ENCODE assay signal across 11 cellular contexts in genomic region chr5:132677191-132677590, GRCh38. TPM values are rescaled to one million over a fixed set of nuclear protein-coding genes. Genes with fewer than 3 reads are reported as not detected.
DNase-seq lines count a peak whose midpoint lies in the region; ATAC-seq, FAIRE-seq and TF ChIP-seq lines count a peak whose summit lies in the region.
"Had no signal": no experiment of that assay in that cellular context is flagged by ENCODE, and none has a peak within 500 bp of the region (broad histone marks: within the 10 kb centered on the region; RNA-seq: fewer than 3 reads in every experiment).

No MANE protein-coding gene starts in this region.

- TF ChIP-seq CTCF in gastroesophageal sphincter (IDR thresholded peaks at IDR 0.05), result peak in 3 of 4 experiments; percentile 10 to 36 (median 11)

- H3K4me3 ChIP-seq in gastroesophageal sphincter, result no peak overlapping the region
- H3K4me3 ChIP-seq in small intestine (ENCODE audit: low read depth in 1 of 2, low read length in 2 of 2), result no peak overlapping the region
- H3K4me3 ChIP-seq: GM12878, SK-N-MC had no signal

- 28 to 56% methylated on average over 5 to 6 of the region's 7 CpGs for WGBS in gastroesophageal sphincter (ENCODE audit: low coverage in 1 of 2), 2 donors
- 15 to 41% (median 31%) methylated on average over 7 of the region's 7 CpGs for whole genome bisulfite sequencing in small intestine, 3 donors

- DNase-seq in GOT3 (lab: John Stamatoyannopoulos, UW) (peak; percentile 46), SW 1271 (lab: John Stamatoyannopoulos, UW) (peak; percentile 93 to 94), small intestine (peak; percentile 90), T-helper 1 cell (no peak), NCI-H2196 (lab: John Stamatoyannopoulos, UW; ENCODE audit: unreplicated experiment) (no peak), NCI-H2196 treated with DMSO at 0.1 percent for 48 hours (lab: John Stamatoyannopoulos, UW; ENCODE audit: unreplicated experiment) (no peak)
- DNase-seq in stimulated activated naive B cell treated with anti-CD40 and anti-IgM and Interleukin-4, amounts not matched to agents 10 μg/mL and 1 μg/mL and 100 μg/mL, for 72 hours, result no peak
- DNase-seq: stimulated activated naive CD4-positive, alpha-beta T cell treated with Interleukin-2 at 50 U/mL for 16 hours had no signal

- no peak overlapping the region for H3K4me3 Mint-ChIP-seq in stimulated activated naive B cell treated with anti-CD40 and anti-IgM and Interleukin-4, amounts not matched to agents 10 μg/mL and 1 μg/mL and 100 μg/mL, for 72 hours

- no peak overlapping the region for H3K27ac Mint-ChIP-seq in stimulated activated naive B cell treated with anti-CD40 and anti-IgM and Interleukin-4, amounts not matched to agents 10 μg/mL and 1 μg/mL and 100 μg/mL, for 72 hours

- no peak for FAIRE-seq in small intestine (lab: Jason Lieb, UNC)
- FAIRE-seq: GM12878 had no signal

- H3K9me3 Mint-ChIP-seq in stimulated activated naive B cell treated with anti-CD40 and anti-IgM and Interleukin-4, amounts not matched to agents 10 μg/mL and 1 μg/mL and 100 μg/mL, for 72 hours, result no peaks in the 10 kb centered on the region

- no peaks in the 10 kb centered on the region for H3K9me3 ChIP-seq in gastroesophageal sphincter
- no peaks in the 10 kb centered on the region for H3K9me3 ChIP-seq in small intestine (ENCODE audit: control insufficient read depth, low read depth)

- H3K36me3 ChIP-seq in gastroesophageal sphincter (no peaks in the 10 kb centered on the region), small intestine (ENCODE audit: control insufficient read depth in 2 of 2, insufficient read depth in 2 of 2, low read length in 2 of 2) (no peaks in the 10 kb centered on the region)

- peaks cover 0 to 6% of the 10 kb centered on the region in 2 donors for H3K27me3 Mint-ChIP-seq in stimulated activated naive B cell treated with anti-CD40 and anti-IgM and Interleukin-4, amounts not matched to agents 10 μg/mL and 1 μg/mL and 100 μg/mL, for 72 hours

- no peak for TF ChIP-seq POLR2A in gastroesophageal sphincter (IDR thresholded peaks at IDR 0.05)

- peaks cover 27 to 43% of the 10 kb centered on the region in 2 donors for H3K4me1 Mint-ChIP-seq in stimulated activated naive B cell treated with anti-CD40 and anti-IgM and Interleukin-4, amounts not matched to agents 10 μg/mL and 1 μg/mL and 100 μg/mL, for 72 hours

- ATAC-seq in gastroesophageal sphincter, result peak; percentile 86
- no peak for ATAC-seq in stimulated activated naive B cell treated with anti-CD40 and anti-IgM and Interleukin-4, amounts not matched to agents 10 μg/mL and 1 μg/mL and 100 μg/mL, for 72 hours (replicated peaks)
- ATAC-seq: GM12878 had no signal

- no peak for TF ChIP-seq EP300 in gastroesophageal sphincter (IDR thresholded peaks at IDR 0.05)

- peak overlapping the region in 2 of 4 donors; percentile 15 to 37 for H3K27ac ChIP-seq in gastroesophageal sphincter
- H3K27ac ChIP-seq in small intestine (ENCODE audit: low read depth in 1 of 2, low read length in 1 of 2), result peak overlapping the region in 1 of 2 donors; percentile 59
- H3K27ac ChIP-seq: SK-N-MC had no signal

- H3K36me3 Mint-ChIP-seq in stimulated activated naive B cell treated with anti-CD40 and anti-IgM and Interleukin-4, amounts not matched to agents 10 μg/mL and 1 μg/mL and 100 μg/mL, for 72 hours, result no peaks in the 10 kb centered on the region

- H3K27me3 ChIP-seq in gastroesophageal sphincter (no peaks in the 10 kb centered on the region), small intestine (ENCODE audit: control insufficient read depth in 2 of 2, insufficient read depth in 2 of 2, low read length in 2 of 2) (no peaks in the 10 kb centered on the region)

- H3K4me1 ChIP-seq in gastroesophageal sphincter, result peaks cover 0 to 21% (median 0%) of the 10 kb centered on the region in 3 donors
- no peaks in the 10 kb centered on the region for H3K4me1 ChIP-seq in small intestine (ENCODE audit: control insufficient read depth in 2 of 2, insufficient read depth in 1 of 2, low read depth in 1 of 2, low read length in 1 of 2)

RNA-seq across cellular contexts. Expression of gene IL4, which starts 3.4 kb away (rescaled TPM):
- not detected for total RNA-seq in gastroesophageal sphincter
- polyA plus RNA-seq in small intestine, result not detected
- total RNA-seq: GM12878 had no signal

RNA-seq across cellular contexts. Expression of gene IL13, which starts 19.2 kb away (rescaled TPM):
- total RNA-seq in gastroesophageal sphincter, result not detected
- polyA plus RNA-seq in small intestine, result under 1 TPM in 1 of 3 donors, not detected in 2; 0.54 TPM

Comparison
In these comparisons a context has a peak if more than half of its experiments do, and no peak if none do; other contexts are left out.
1. DNase-seq: peak in GOT3 (single experiment), SW 1271 (2 of 2) and small intestine (single experiment); none in stimulated activated naive B cell treated with anti-CD40 and anti-IgM and Interleukin-4, amounts not matched to agents 10 μg/mL and 1 μg/mL and 100 μg/mL, for 72 hours (single experiment), T-helper 1 cell (0 of 5), NCI-H2196 (single experiment) and NCI-H2196 treated with DMSO at 0.1 percent for 48 hours (single experiment).